23 cellular contexts compared by ENCODE assay signal in the genomic region with DNA sequence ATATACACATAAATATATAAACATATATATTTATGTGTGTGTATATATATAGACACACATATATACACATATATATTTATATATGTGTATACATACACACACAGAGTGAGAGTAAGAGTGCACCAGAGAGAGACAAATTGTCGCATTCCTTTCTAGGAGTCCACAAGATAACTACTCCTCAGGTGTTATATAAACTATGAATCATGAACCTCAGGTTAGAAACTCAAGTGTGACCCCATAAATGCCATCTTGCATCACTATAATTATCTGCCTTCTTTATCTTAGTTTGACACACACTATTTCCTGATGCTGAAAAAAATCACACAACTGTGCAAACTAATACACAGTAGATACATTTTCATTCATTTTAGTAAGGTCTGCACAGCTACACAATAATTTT.
A peak's percentile ranks its signal among the peaks of the same experiment; 100 is the strongest.
DNase-seq lines count a peak whose midpoint lies in the region; ATAC-seq, FAIRE-seq and TF ChIP-seq lines count a peak whose summit lies in the region.
"Had no signal": no experiment of that assay in that cellular context is flagged by ENCODE, and none has a peak within 500 bp of the region (broad histone marks: within the 10 kb centered on the region; RNA-seq: fewer than 3 reads in every experiment).

No MANE protein-coding gene starts in this region.

- no peak overlapping the region for H3K27ac ChIP-seq in kidney (ENCODE audit: low read depth in 2 of 2, low read length in 2 of 2)
- H3K27ac ChIP-seq in left ventricle myocardium inferior (replicated peaks): no peak overlapping the region
- H3K27ac ChIP-seq: BLaER1 had no signal

- peak; percentile 37 for FAIRE-seq in kidney (lab: Jason Lieb, UNC)
- FAIRE-seq: A204.1, G401.6, GM12891, GM19239 had no signal

- H3K36me3 ChIP-seq in kidney (ENCODE audit: control insufficient read depth in 1 of 2, insufficient read depth in 2 of 2, low read length in 2 of 2) (no peaks in the 10 kb centered on the region), mucosa of descending colon (ENCODE audit: low read depth) (no peaks in the 10 kb centered on the region), left ventricle myocardium inferior (no peaks in the 10 kb centered on the region)
- H3K36me3 ChIP-seq: BE2C, BLaER1 had no signal

- H3K4me3 Mint-ChIP-seq in T-helper 2 cell treated with Interferon-gamma antibody and Interleukin-4, amounts not matched to agents 5 μg/mL and 100 μg/mL, for 36 hours: no peak overlapping the region
- H3K4me3 Mint-ChIP-seq: CD14-positive monocyte; CD4-positive, alpha-beta memory T cell; CD4-positive, CD25-positive, alpha-beta regulatory T cell; CD8-positive, alpha-beta memory T cell had no signal

- peak; percentile 77 for ATAC-seq in mucosa of descending colon
- ATAC-seq in SK-N-SH treated with all-trans-retinoic acid at 6 μM for 48 hours: no peak

- H3K4me3 ChIP-seq in kidney (ENCODE audit: low read length in 2 of 2) (no peak overlapping the region), mucosa of descending colon (no peak overlapping the region), left ventricle myocardium inferior (no peak overlapping the region)
- H3K4me3 ChIP-seq: BLaER1 had no signal

- no peaks in the 10 kb centered on the region for H3K27me3 ChIP-seq in left ventricle myocardium inferior (ENCODE audit: low read depth)
- H3K27me3 ChIP-seq: BE2C, BLaER1 had no signal

- no peak overlapping the region for H3K27ac Mint-ChIP-seq in T-helper 2 cell treated with Interferon-gamma antibody and Interleukin-4, amounts not matched to agents 5 μg/mL and 100 μg/mL, for 36 hours
- H3K27ac Mint-ChIP-seq: CD14-positive monocyte; CD4-positive, alpha-beta memory T cell; CD4-positive, CD25-positive, alpha-beta regulatory T cell; CD8-positive, alpha-beta memory T cell had no signal

- no peak overlapping the region for H3K9ac ChIP-seq in kidney (ENCODE audit: low read length in 2 of 2)
- H3K9ac ChIP-seq: BLaER1 had no signal

- intact Hi-C loops in kidney (cut with DNase I): no loop called here
- intact Hi-C loops in mucosa of descending colon (cut with DNase I, micrococcal nuclease): no loop called here
- intact Hi-C loops in left ventricle myocardium inferior (cut with micrococcal nuclease): no loop called here

- no peaks in the 10 kb centered on the region for H3K9me3 ChIP-seq in kidney (ENCODE audit: control insufficient read depth in 1 of 2, low read length in 2 of 2)
- H3K9me3 ChIP-seq in mucosa of descending colon: peaks cover 5% of the 10 kb centered on the region
- H3K9me3 ChIP-seq in left ventricle myocardium inferior (replicated peaks): no peaks in the 10 kb centered on the region
- H3K9me3 ChIP-seq: BE2C, BLaER1 had no signal

- no peaks in the 10 kb centered on the region for H3K4me1 Mint-ChIP-seq in T-helper 2 cell treated with Interferon-gamma antibody and Interleukin-4, amounts not matched to agents 5 μg/mL and 100 μg/mL, for 36 hours (ENCODE audit: low read depth)
- H3K4me1 Mint-ChIP-seq: CD14-positive monocyte; CD4-positive, alpha-beta memory T cell; CD4-positive, CD25-positive, alpha-beta regulatory T cell; CD8-positive, alpha-beta memory T cell had no signal

- H3K9me3 Mint-ChIP-seq in T-helper 2 cell treated with Interferon-gamma antibody and Interleukin-4, amounts not matched to agents 5 μg/mL and 100 μg/mL, for 36 hours: no peaks in the 10 kb centered on the region

- DNase-seq in kidney (no peak), mucosa of descending colon (no peak), left ventricle myocardium inferior (no peak)
- no peak for DNase-seq in T-helper 2 cell treated with Interferon-gamma antibody and Interleukin-4, amounts not matched to agents 5 μg/mL and 100 μg/mL, for 36 hours (ENCODE audit: low spot score)
- DNase-seq: 8988T; ACHN; BE2C; C1 segment of cervical spinal cord; CD4-positive, alpha-beta memory T cell; CD4-positive, CD25-positive, alpha-beta regulatory T cell; CD8-positive, alpha-beta memory T cell; COR-L47; DMS 273 treated with DMSO at 0.1 percent for 48 hours; DMS153; DMS79 treated with DMSO at 0.1 percent for 48 hours; GF-D8 had no signal

- TF ChIP-seq CTCF in kidney (IDR thresholded peaks at IDR 0.05; ENCODE audit: borderline replicate concordance, extremely low read depth, insufficient read depth): no peak
- TF ChIP-seq CTCF in mucosa of descending colon (IDR thresholded peaks at IDR 0.05): no peak
- TF ChIP-seq CTCF in left ventricle myocardium inferior (IDR thresholded peaks at IDR 0.05; ENCODE audit: borderline replicate concordance): no peak

- H3K4me1 ChIP-seq in kidney (ENCODE audit: control insufficient read depth in 1 of 2, insufficient read depth in 1 of 2, low read depth in 1 of 2, low read length in 2 of 2) (no peaks in the 10 kb centered on the region), mucosa of descending colon (ENCODE audit: low read depth) (no peaks in the 10 kb centered on the region), left ventricle myocardium inferior (no peaks in the 10 kb centered on the region)
- H3K4me1 ChIP-seq: BLaER1 had no signal

- H3K36me3 Mint-ChIP-seq in T-helper 2 cell treated with Interferon-gamma antibody and Interleukin-4, amounts not matched to agents 5 μg/mL and 100 μg/mL, for 36 hours (ENCODE audit: low read depth): no peaks in the 10 kb centered on the region
- H3K36me3 Mint-ChIP-seq: CD14-positive monocyte; CD4-positive, alpha-beta memory T cell; CD4-positive, CD25-positive, alpha-beta regulatory T cell; CD8-positive, alpha-beta memory T cell had no signal

- H3K27me3 Mint-ChIP-seq in T-helper 2 cell treated with Interferon-gamma antibody and Interleukin-4, amounts not matched to agents 5 μg/mL and 100 μg/mL, for 36 hours (ENCODE audit: low read depth): no peaks in the 10 kb centered on the region
- H3K27me3 Mint-ChIP-seq: CD4-positive, CD25-positive, alpha-beta regulatory T cell; CD8-positive, alpha-beta memory T cell had no signal

TF ChIP-seq in SK-N-SH treated with all-trans-retinoic acid at 6 μM for 48 hours, 23 proteins besides CTCF, POLR2A, EP300 and RAD21 (continues in another document):
- TF ChIP-seq, protein P1, sequence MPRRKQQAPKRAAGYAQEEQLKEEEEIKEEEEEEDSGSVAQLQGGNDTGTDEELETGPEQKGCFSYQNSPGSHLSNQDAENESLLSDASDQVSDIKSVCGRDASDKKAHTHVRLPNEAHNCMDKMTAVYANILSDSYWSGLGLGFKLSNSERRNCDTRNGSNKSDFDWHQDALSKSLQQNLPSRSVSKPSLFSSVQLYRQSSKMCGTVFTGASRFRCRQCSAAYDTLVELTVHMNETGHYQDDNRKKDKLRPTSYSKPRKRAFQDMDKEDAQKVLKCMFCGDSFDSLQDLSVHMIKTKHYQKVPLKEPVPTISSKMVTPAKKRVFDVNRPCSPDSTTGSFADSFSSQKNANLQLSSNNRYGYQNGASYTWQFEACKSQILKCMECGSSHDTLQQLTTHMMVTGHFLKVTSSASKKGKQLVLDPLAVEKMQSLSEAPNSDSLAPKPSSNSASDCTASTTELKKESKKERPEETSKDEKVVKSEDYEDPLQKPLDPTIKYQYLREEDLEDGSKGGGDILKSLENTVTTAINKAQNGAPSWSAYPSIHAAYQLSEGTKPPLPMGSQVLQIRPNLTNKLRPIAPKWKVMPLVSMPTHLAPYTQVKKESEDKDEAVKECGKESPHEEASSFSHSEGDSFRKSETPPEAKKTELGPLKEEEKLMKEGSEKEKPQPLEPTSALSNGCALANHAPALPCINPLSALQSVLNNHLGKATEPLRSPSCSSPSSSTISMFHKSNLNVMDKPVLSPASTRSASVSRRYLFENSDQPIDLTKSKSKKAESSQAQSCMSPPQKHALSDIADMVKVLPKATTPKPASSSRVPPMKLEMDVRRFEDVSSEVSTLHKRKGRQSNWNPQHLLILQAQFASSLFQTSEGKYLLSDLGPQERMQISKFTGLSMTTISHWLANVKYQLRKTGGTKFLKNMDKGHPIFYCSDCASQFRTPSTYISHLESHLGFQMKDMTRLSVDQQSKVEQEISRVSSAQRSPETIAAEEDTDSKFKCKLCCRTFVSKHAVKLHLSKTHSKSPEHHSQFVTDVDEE (CRISPR knock-in tag; IDR thresholded peaks at IDR 0.05): no peak
- TF ChIP-seq OSR1 (CRISPR knock-in tag; IDR thresholded peaks at IDR 0.05) (no peak), SNAI2 (CRISPR knock-in tag; IDR thresholded peaks at IDR 0.05) (no peak), PPARA (CRISPR knock-in tag; IDR thresholded peaks at IDR 0.05; ENCODE audit: borderline replicate concordance) (no peak), ESRRG (CRISPR knock-in tag; IDR thresholded peaks at IDR 0.05) (no peak), TCF4 (CRISPR knock-in tag; IDR thresholded peaks at IDR 0.05; ENCODE audit: borderline replicate concordance) (no peak), BACH2 (CRISPR knock-in tag; IDR thresholded peaks at IDR 0.05; ENCODE audit: borderline replicate concordance) (no peak), ZFP3 (CRISPR knock-in tag; IDR thresholded peaks at IDR 0.05) (no peak), CSDC2 (CRISPR knock-in tag; IDR thresholded peaks at IDR 0.05) (no peak)
- TF ChIP-seq, protein P2, sequence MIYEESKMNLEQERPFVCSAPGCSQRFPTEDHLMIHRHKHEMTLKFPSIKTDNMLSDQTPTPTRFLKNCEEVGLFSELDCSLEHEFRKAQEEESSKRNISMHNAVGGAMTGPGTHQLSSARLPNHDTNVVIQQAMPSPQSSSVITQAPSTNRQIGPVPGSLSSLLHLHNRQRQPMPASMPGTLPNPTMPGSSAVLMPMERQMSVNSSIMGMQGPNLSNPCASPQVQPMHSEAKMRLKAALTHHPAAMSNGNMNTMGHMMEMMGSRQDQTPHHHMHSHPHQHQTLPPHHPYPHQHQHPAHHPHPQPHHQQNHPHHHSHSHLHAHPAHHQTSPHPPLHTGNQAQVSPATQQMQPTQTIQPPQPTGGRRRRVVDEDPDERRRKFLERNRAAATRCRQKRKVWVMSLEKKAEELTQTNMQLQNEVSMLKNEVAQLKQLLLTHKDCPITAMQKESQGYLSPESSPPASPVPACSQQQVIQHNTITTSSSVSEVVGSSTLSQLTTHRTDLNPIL (CRISPR knock-in tag; IDR thresholded peaks at IDR 0.05; ENCODE audit: low read depth): no peak
- TF ChIP-seq, protein P3, sequence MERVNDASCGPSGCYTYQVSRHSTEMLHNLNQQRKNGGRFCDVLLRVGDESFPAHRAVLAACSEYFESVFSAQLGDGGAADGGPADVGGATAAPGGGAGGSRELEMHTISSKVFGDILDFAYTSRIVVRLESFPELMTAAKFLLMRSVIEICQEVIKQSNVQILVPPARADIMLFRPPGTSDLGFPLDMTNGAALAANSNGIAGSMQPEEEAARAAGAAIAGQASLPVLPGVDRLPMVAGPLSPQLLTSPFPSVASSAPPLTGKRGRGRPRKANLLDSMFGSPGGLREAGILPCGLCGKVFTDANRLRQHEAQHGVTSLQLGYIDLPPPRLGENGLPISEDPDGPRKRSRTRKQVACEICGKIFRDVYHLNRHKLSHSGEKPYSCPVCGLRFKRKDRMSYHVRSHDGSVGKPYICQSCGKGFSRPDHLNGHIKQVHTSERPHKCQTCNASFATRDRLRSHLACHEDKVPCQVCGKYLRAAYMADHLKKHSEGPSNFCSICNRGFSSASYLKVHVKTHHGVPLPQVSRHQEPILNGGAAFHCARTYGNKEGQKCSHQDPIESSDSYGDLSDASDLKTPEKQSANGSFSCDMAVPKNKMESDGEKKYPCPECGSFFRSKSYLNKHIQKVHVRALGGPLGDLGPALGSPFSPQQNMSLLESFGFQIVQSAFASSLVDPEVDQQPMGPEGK (CRISPR knock-in tag; IDR thresholded peaks at IDR 0.05; ENCODE audit: borderline replicate concordance): no peak
